10 cellular contexts compared by ENCODE assay signal in the genomic region with DNA sequence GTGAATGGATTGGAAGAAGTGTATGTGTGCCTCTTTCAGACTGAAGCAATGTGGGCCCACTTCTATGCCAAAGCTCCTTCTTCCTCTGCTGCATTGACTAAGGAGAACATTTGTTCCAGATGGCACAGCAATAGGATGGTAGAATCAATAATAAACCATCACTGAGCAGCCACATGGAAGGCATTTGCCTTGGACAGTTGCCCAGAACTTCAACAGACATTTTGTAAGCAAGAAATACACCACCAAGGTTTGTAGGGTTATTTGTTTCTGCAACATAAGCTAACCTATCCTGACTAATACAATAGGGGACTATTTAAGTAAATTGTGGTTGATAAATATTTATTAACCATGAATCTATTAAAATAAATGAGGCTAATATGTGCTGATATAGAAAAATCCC.
"Had no signal": no experiment of that assay in that cellular context is flagged by ENCODE, and none has a peak within 500 bp of the region (broad histone marks: within the 10 kb centered on the region; RNA-seq: fewer than 3 reads in every experiment).

No MANE protein-coding gene starts in this region.

- H3K27ac ChIP-seq: hepatocyte, left lung, ovary, uterus had no signal

- H3K4me1 ChIP-seq: left lung, uterus had no signal

- H3K4me3 ChIP-seq: hepatocyte, left lung, ovary, uterus had no signal

- DNase-seq: activated CD4-positive, alpha-beta T cell treated with anti-CD3 and anti-CD28 coated beads, Interleukin-2, amount 50 U/mL, for 1 hour; activated CD8-positive, alpha-beta memory T cell treated with anti-CD3 and anti-CD28 coated beads for 24 hours; activated naive CD8-positive, alpha-beta T cell treated with anti-CD3 and anti-CD28 coated beads for 36 hours; cortex of kidney; effector memory CD4-positive, alpha-beta T cell; left lung; naive thymus-derived CD4-positive, alpha-beta T cell; ovary; uterus had no signal

- H3K27me3 ChIP-seq: hepatocyte, left lung, ovary, uterus had no signal

- H3K9me3 ChIP-seq: left lung, ovary, uterus had no signal

- H3K36me3 ChIP-seq: left lung, ovary, uterus had no signal
